In the genomic region with DNA sequence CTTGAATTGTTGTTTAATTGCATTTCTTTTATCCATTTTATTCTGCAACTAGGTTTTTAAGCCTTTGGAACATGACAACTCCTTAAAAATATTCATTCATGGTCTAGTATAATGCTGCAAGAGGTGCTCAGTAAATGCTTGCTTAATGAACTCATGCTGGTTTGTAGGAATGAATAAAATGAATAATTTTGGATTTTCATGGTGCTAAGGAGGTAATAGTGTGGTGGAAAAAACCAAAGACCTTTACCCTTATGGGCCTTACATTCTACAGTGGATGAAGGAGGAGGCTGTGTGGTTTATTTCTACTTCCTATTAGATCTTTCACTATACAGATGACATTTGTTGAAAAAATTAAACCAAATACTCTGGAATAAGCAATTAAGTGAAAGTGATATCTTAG, we compare ENCODE assay signal across 1 cellular context.
TF ChIP-seq lines count a peak whose summit lies in the region.

No MANE protein-coding gene starts in this region.

TF ChIP-seq in GM23338, 12 proteins besides CTCF, POLR2A, EP300 and RAD21 (continued from another document):
- TF ChIP-seq, protein P1, sequence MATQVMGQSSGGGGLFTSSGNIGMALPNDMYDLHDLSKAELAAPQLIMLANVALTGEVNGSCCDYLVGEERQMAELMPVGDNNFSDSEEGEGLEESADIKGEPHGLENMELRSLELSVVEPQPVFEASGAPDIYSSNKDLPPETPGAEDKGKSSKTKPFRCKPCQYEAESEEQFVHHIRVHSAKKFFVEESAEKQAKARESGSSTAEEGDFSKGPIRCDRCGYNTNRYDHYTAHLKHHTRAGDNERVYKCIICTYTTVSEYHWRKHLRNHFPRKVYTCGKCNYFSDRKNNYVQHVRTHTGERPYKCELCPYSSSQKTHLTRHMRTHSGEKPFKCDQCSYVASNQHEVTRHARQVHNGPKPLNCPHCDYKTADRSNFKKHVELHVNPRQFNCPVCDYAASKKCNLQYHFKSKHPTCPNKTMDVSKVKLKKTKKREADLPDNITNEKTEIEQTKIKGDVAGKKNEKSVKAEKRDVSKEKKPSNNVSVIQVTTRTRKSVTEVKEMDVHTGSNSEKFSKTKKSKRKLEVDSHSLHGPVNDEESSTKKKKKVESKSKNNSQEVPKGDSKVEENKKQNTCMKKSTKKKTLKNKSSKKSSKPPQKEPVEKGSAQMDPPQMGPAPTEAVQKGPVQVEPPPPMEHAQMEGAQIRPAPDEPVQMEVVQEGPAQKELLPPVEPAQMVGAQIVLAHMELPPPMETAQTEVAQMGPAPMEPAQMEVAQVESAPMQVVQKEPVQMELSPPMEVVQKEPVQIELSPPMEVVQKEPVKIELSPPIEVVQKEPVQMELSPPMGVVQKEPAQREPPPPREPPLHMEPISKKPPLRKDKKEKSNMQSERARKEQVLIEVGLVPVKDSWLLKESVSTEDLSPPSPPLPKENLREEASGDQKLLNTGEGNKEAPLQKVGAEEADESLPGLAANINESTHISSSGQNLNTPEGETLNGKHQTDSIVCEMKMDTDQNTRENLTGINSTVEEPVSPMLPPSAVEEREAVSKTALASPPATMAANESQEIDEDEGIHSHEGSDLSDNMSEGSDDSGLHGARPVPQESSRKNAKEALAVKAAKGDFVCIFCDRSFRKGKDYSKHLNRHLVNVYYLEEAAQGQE (IDR thresholded peaks at IDR 0.05; ENCODE audit: unreplicated experiment) = no peak
- TF ChIP-seq JUNB (IDR thresholded peaks at IDR 0.05; ENCODE audit: unreplicated experiment) (no peak), ZNF331 (CRISPR knock-in tag; IDR thresholded peaks at IDR 0.05; ENCODE audit: low read depth) (no peak), STAT1 (IDR thresholded peaks at IDR 0.05; ENCODE audit: unreplicated experiment) (no peak), POLR2AphosphoS5 (IDR thresholded peaks at IDR 0.05; ENCODE audit: low read depth) (no peak), EZH2 (IDR thresholded peaks at IDR 0.05; ENCODE audit: low read depth, unreplicated experiment) (no peak), CREB1 (CRISPR knock-in tag; IDR thresholded peaks at IDR 0.05; ENCODE audit: low read depth) (no peak)
- TF ChIP-seq, protein P2, sequence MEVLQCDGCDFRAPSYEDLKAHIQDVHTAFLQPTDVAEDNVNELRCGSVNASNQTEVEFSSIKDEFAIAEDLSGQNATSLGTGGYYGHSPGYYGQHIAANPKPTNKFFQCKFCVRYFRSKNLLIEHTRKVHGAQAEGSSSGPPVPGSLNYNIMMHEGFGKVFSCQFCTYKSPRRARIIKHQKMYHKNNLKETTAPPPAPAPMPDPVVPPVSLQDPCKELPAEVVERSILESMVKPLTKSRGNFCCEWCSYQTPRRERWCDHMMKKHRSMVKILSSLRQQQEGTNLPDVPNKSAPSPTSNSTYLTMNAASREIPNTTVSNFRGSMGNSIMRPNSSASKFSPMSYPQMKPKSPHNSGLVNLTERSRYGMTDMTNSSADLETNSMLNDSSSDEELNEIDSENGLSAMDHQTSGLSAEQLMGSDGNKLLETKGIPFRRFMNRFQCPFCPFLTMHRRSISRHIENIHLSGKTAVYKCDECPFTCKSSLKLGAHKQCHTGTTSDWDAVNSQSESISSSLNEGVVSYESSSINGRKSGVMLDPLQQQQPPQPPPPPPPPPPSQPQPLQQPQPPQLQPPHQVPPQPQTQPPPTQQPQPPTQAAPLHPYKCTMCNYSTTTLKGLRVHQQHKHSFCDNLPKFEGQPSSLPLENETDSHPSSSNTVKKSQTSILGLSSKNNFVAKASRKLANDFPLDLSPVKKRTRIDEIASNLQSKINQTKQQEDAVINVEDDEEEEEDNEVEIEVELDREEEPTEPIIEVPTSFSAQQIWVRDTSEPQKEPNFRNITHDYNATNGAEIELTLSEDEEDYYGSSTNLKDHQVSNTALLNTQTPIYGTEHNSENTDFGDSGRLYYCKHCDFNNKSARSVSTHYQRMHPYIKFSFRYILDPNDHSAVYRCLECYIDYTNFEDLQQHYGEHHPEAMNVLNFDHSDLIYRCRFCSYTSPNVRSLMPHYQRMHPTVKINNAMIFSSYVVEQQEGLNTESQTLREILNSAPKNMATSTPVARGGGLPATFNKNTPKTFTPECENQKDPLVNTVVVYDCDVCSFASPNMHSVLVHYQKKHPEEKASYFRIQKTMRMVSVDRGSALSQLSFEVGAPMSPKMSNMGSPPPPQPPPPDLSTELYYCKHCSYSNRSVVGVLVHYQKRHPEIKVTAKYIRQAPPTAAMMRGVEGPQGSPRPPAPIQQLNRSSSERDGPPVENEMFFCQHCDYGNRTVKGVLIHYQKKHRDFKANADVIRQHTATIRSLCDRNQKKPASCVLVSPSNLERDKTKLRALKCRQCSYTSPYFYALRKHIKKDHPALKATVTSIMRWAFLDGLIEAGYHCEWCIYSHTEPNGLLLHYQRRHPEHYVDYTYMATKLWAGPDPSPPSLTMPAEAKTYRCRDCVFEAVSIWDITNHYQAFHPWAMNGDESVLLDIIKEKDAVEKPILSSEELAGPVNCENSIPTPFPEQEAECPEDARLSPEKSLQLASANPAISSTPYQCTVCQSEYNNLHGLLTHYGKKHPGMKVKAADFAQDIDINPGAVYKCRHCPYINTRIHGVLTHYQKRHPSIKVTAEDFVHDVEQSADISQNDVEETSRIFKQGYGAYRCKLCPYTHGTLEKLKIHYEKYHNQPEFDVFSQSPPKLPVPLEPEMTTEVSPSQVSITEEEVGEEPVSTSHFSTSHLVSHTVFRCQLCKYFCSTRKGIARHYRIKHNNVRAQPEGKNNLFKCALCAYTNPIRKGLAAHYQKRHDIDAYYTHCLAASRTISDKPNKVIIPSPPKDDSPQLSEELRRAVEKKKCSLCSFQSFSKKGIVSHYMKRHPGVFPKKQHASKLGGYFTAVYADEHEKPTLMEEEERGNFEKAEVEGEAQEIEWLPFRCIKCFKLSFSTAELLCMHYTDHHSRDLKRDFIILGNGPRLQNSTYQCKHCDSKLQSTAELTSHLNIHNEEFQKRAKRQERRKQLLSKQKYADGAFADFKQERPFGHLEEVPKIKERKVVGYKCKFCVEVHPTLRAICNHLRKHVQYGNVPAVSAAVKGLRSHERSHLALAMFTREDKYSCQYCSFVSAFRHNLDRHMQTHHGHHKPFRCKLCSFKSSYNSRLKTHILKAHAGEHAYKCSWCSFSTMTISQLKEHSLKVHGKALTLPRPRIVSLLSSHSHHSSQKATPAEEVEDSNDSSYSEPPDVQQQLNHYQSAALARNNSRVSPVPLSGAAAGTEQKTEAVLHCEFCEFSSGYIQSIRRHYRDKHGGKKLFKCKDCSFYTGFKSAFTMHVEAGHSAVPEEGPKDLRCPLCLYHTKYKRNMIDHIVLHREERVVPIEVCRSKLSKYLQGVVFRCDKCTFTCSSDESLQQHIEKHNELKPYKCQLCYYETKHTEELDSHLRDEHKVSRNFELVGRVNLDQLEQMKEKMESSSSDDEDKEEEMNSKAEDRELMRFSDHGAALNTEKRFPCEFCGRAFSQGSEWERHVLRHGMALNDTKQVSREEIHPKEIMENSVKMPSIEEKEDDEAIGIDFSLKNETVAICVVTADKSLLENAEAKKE (CRISPR knock-in tag; IDR thresholded peaks at IDR 0.05) = no peak
